Comparison of ENCODE assay signal across 14 cellular contexts in the genomic region with DNA sequence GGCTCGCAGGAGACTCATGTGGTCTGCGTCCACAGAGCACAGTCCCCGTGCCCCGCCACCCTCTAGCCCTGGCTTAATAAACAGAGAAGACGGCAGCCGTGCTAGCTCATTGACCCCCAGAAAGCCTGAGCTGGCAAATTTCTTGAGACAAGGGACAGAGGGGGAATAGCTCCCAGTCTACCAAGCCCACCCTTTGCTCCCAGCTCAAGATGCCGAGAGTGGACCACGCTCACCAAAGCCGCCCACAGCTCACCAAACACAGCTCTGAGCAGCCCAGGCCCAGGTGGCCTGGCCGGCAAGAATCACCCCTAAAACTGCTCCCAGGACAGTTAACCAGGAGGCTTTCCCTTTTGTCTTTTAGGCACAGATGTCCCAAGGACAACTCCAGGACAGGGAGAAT. TPM values are rescaled to one million over a fixed set of nuclear protein-coding genes. Genes with fewer than 3 reads are reported as not detected.
DNase-seq lines count a peak whose midpoint lies in the region; ATAC-seq and TF ChIP-seq lines count a peak whose summit lies in the region.
"Had no signal": no experiment of that assay in that cellular context is flagged by ENCODE, and none has a peak within 500 bp of the region (broad histone marks: within the 10 kb centered on the region; RNA-seq: fewer than 3 reads in every experiment).

No MANE protein-coding gene starts in this region.

- H3K9me3 ChIP-seq in HUES64 (ENCODE audit: insufficient read depth, low read depth, low read length) (no peaks in the 10 kb centered on the region), esophagus muscularis mucosa (no peaks in the 10 kb centered on the region), skeletal muscle satellite cell (replicated peaks; ENCODE audit: low read length) (no peaks in the 10 kb centered on the region)

- DNase-seq in esophagus muscularis mucosa (ENCODE audit: extremely low spot score) (no peak), NCI-H2227 treated with DMSO at 0.1 percent for 48 hours (lab: John Stamatoyannopoulos, UW) (no peak)
- DNase-seq: cerebellar nuclear complex, DMS53, NCI-H1694 treated with DMSO at 0.1 percent for 48 hours, NCI-H526, SW 1271 had no signal

- H3K27ac ChIP-seq in ACC112 (ENCODE audit: low read depth, low read length): peak overlapping the region; percentile 57; the same call in 1 of the 2 replicates
- H3K27ac ChIP-seq in HUES64 (ENCODE audit: low read depth, low read length): peak overlapping the region; percentile 93; the same call in 1 of the 2 replicates
- H3K27ac ChIP-seq in esophagus muscularis mucosa (replicated peaks in 1 of 4): peak overlapping the region; percentile 90 to 95 (median 94)
- H3K27ac ChIP-seq: WERI-Rb-1 had no signal

- no peak overlapping the region for H2AFZ ChIP-seq in ACC112 (ENCODE audit: low read length, unreplicated experiment)

- TF ChIP-seq EP300 in esophagus muscularis mucosa (IDR thresholded peaks at IDR 0.05): no peak

- H3K9ac ChIP-seq in HUES64 (ENCODE audit: low read depth, low read length) (no peak overlapping the region), skeletal muscle satellite cell (ENCODE audit: low read depth, low read length) (peak overlapping the region; percentile 57)

- H3K79me2 ChIP-seq in ACC112 (ENCODE audit: control insufficient read depth, insufficient read depth, low read length, unreplicated experiment): peaks cover 7% of the 10 kb centered on the region

- TF ChIP-seq CTCF in esophagus muscularis mucosa (IDR thresholded peaks at IDR 0.05): no peak

- H3K4me2 ChIP-seq in skeletal muscle satellite cell (ENCODE audit: low read length): peak overlapping the region; percentile 52

- no peaks in the 10 kb centered on the region for H3K36me3 ChIP-seq in ACC112 (ENCODE audit: insufficient read depth, low read length)
- peaks cover 18% of the 10 kb centered on the region for H3K36me3 ChIP-seq in HUES64 (ENCODE audit: insufficient read depth, low read length)
- peaks cover 10 to 35% (median 27%) of the 10 kb centered on the region in 4 donors for H3K36me3 ChIP-seq in esophagus muscularis mucosa
- H3K36me3 ChIP-seq in skeletal muscle satellite cell (ENCODE audit: insufficient read depth, low read length): peaks cover 16% of the 10 kb centered on the region
- H3K36me3 ChIP-seq: WERI-Rb-1 had no signal

- TF ChIP-seq POLR2A in esophagus muscularis mucosa (IDR thresholded peaks at IDR 0.05; ENCODE audit: low read depth): no peak

- 93% methylated on average over 10 of the region's 10 CpGs for WGBS in HUES64
- 87% methylated on average over 10 of the region's 10 CpGs for WGBS in esophagus muscularis mucosa

- intact Hi-C loops in esophagus muscularis mucosa (cut with DNase I): no loop called here

- peaks cover 16% of the 10 kb centered on the region for H3K4me1 ChIP-seq in ACC112 (ENCODE audit: control insufficient read depth, insufficient read depth, low read length, unreplicated experiment)
- peaks cover 22% of the 10 kb centered on the region for H3K4me1 ChIP-seq in HUES64 (ENCODE audit: insufficient read depth, low read length)
- H3K4me1 ChIP-seq in esophagus muscularis mucosa: peaks cover 45 to 83% (median 60%) of the 10 kb centered on the region in 4 donors
- H3K4me1 ChIP-seq in skeletal muscle satellite cell (ENCODE audit: control insufficient read depth, insufficient read depth, low read length): peaks cover 29% of the 10 kb centered on the region

- no peaks in the 10 kb centered on the region for H3K27me3 ChIP-seq in ACC112 (ENCODE audit: insufficient read depth, low read length)
- peaks cover 18% of the 10 kb centered on the region for H3K27me3 ChIP-seq in HUES64 (ENCODE audit: insufficient read depth, low read length)
- H3K27me3 ChIP-seq in esophagus muscularis mucosa: no peaks in the 10 kb centered on the region
- no peaks in the 10 kb centered on the region for H3K27me3 ChIP-seq in skeletal muscle satellite cell (ENCODE audit: control insufficient read depth, insufficient read depth, low read length)

- ATAC-seq in GM19324 (IDR thresholded peaks at IDR 0.05; ENCODE audit: low FRiP score, unreplicated experiment) (no peak), HG02840 (IDR thresholded peaks at IDR 0.05; ENCODE audit: low FRiP score, unreplicated experiment) (no peak)
- ATAC-seq: PC-3 had no signal

- H3K4me3 ChIP-seq in ACC112 (ENCODE audit: low read depth, low read length) (no peak overlapping the region), HUES64 (ENCODE audit: low read length) (no peak overlapping the region), esophagus muscularis mucosa (peak overlapping the region; percentile 65 to 89 (median 81)), skeletal muscle satellite cell (ENCODE audit: low read length) (peak overlapping the region; percentile 36)

RNA-seq across cellular contexts. Expression of gene PDGFA, which starts 5.4 kb away (rescaled TPM):
- 25.8 TPM for polyA plus RNA-seq in HUES64 (2013, experiment 1 of 2)
- polyA plus RNA-seq in HUES64 (2013, experiment 2 of 2): 27.5 TPM
- total RNA-seq in esophagus muscularis mucosa: 100 to 1,000 TPM in 2 of 4 donors, 10 to 100 TPM in 2; 88.0 to 184 (median 119) TPM
- total RNA-seq in skeletal muscle satellite cell (2012; rRNA removed): 4.1 and 16.2 TPM in 2 replicates

Comparison
In these comparisons a context has a peak if more than half of its experiments do, and no peak if none do; other contexts are left out.
1. H3K4me3 ChIP-seq: peak in esophagus muscularis mucosa (4 of 4) and skeletal muscle satellite cell (single experiment); none in ACC112 (single experiment) and HUES64 (single experiment).
2. Peak in every context shown above with its lines, with median percentiles within 50 percentile points of each other: H3K27ac ChIP-seq.